8 cellular contexts compared by ENCODE assay signal in genomic region chr15:71730277-71731144, GRCh38.
A peak's percentile ranks its signal among the peaks of the same experiment; 100 is the strongest.
DNase-seq lines count a peak whose midpoint lies in the region; TF ChIP-seq lines count a peak whose summit lies in the region.

No MANE protein-coding gene starts in this region.

- H2AFZ ChIP-seq in OCI-LY3 (ENCODE audit: low read depth, low read length): no peak overlapping the region

- in situ Hi-C loops in HAP-1 (cut with MboI; ENCODE audit: low sequenced_read_pairs): loop anchor here (5.0 kb wide), 1 partner anchor 198 kb away; no protein-coding TSS in a partner anchor
- in situ Hi-C loops in astrocyte of the cerebellum (cut with HindIII; ENCODE audit: low sequenced_read_pairs): no loop called here

- H3K4me3 ChIP-seq in HAP-1 (no peak overlapping the region), OCI-LY3 (ENCODE audit: low read length) (no peak overlapping the region), astrocyte of the cerebellum (ENCODE audit: low read depth, low read length) (no peak overlapping the region)

- H3K4me1 ChIP-seq in HAP-1 (no peaks in the 10 kb centered on the region), OCI-LY3 (ENCODE audit: low read length) (no peaks in the 10 kb centered on the region)

- H3K27ac ChIP-seq in OCI-LY3 (ENCODE audit: low read length): no peak overlapping the region

- no peaks in the 10 kb centered on the region for H3K27me3 ChIP-seq in HAP-1 (ENCODE audit: low read depth)
- peaks cover 2% of the 10 kb centered on the region; the same call in 1 of the 2 replicates for H3K27me3 ChIP-seq in OCI-LY3 (ENCODE audit: low read depth, low read length)

- H3K9ac ChIP-seq in OCI-LY3 (ENCODE audit: low read length): no peak overlapping the region

- H3K36me3 ChIP-seq in HAP-1 (replicated peaks) (no peaks in the 10 kb centered on the region), OCI-LY3 (replicated peaks; ENCODE audit: low read depth, low read length) (no peaks in the 10 kb centered on the region)

- H3K9me3 ChIP-seq in HAP-1 (no peaks in the 10 kb centered on the region), OCI-LY3 (ENCODE audit: insufficient read depth, low read length) (no peaks in the 10 kb centered on the region)

- DNase-seq in DMS153 (lab: John Stamatoyannopoulos, UW) (peak; percentile 14), DMS153 treated with DMSO at 0.1 percent for 48 hours (lab: John Stamatoyannopoulos, UW; ENCODE audit: unreplicated experiment) (no peak), HAP-1 (ENCODE audit: low spot score in 2 of 2) (peak; percentile 81 to 88), astrocyte of the cerebellum (ENCODE audit: low read depth) (peak; percentile 36), iPS-NIHi11 (ENCODE audit: low spot score) (peak; percentile 64), T-helper 9 cell (no peak)
- DNase-seq in stimulated activated CD4-positive, alpha-beta T cell treated with anti-CD3 and anti-CD28 coated beads, Interleukin-4, amount 100 ng/mL, for 24 hours: peak; percentile 29

- no peaks in the 10 kb centered on the region for H3K79me2 ChIP-seq in OCI-LY3 (ENCODE audit: low read length)

- no peak overlapping the region for H3K4me2 ChIP-seq in OCI-LY3 (ENCODE audit: low read length)

- no peaks in the 10 kb centered on the region for H4K20me1 ChIP-seq in OCI-LY3 (ENCODE audit: insufficient read depth, low read length)

- TF ChIP-seq CTCF in OCI-LY3 (IDR thresholded peaks at IDR 0.05; ENCODE audit: low read depth, low read length) (peak; percentile 97), astrocyte of the cerebellum (IDR thresholded peaks at IDR 0.05; ENCODE audit: low read depth, low read length, missing control alignments) (peak; percentile 83)

Comparison
In these comparisons a context has a peak if more than half of its experiments do, and no peak if none do; other contexts are left out.
1. DNase-seq: peak in DMS153 (single experiment), HAP-1 (2 of 2), astrocyte of the cerebellum (single experiment), iPS-NIHi11 (single experiment) and stimulated activated CD4-positive, alpha-beta T cell treated with anti-CD3 and anti-CD28 coated beads, Interleukin-4, amount 100 ng/mL, for 24 hours (single experiment); none in DMS153 treated with DMSO at 0.1 percent for 48 hours (single experiment) and T-helper 9 cell (single experiment).